In genomic region chr15:58576657-58577056, GRCh38 we compare ENCODE assay signal across 38 cellular contexts.
"Had no signal": no experiment of that assay in that cellular context is flagged by ENCODE, and none has a peak within 500 bp of the region (broad histone marks: within the 10 kb centered on the region; RNA-seq: fewer than 3 reads in every experiment).

No MANE protein-coding gene starts in this region.

- H3K4me3 Mint-ChIP-seq: activated CD4-positive, alpha-beta memory T cell treated with anti-CD3 and anti-CD28 coated beads, Interleukin-2, amount 10 ng/mL, durations not matched to agents 7 days and 5 days; activated CD4-positive, alpha-beta T cell treated with anti-CD3 and anti-CD28 coated beads for 36 hours; activated CD8-positive, alpha-beta memory T cell treated with anti-CD3 and anti-CD28 coated beads, Interleukin-2, amount 10 ng/mL, durations not matched to agents 7 days and 5 days; activated CD8-positive, alpha-beta T cell treated with anti-CD3 and anti-CD28 coated beads, Interleukin-2, amount 10 ng/mL, durations not matched to agents 7 days and 5 days; activated naive CD4-positive, alpha-beta T cell treated with anti-CD3 and anti-CD28 coated beads, Interleukin-2, amount 10 ng/mL, durations not matched to agents 7 days and 5 days; activated naive CD4-positive, alpha-beta T cell treated with anti-CD3 and anti-CD28 coated beads, Interleukin-2, amount 50 U/mL, for 24 hours; activated naive CD8-positive, alpha-beta T cell; activated naive CD8-positive, alpha-beta T cell treated with anti-CD3 and anti-CD28 coated beads, Interleukin-2, amount 10 ng/mL, durations not matched to agents 7 days and 5 days; activated naive CD8-positive, alpha-beta T cell treated with anti-CD3 and anti-CD28 coated beads, Interleukin-2, amount 50 U/mL, for 24 hours; activated T-cell treated with anti-CD3 and anti-CD28 coated beads, Interleukin-2, amount 50 U/mL, for 24 hours; brain; central memory CD8-positive, alpha-beta T cell; T-helper 1 cell treated with Interleukin-12 subunit alpha and Interleukin-12 subunit beta and Interleukin-4 antibody, amounts not matched to agents 30 μg/mL and 1 μg/mL, for 36 hours; T-helper 2 cell treated with Interferon-gamma antibody and Interleukin-4, amounts not matched to agents 5 μg/mL and 100 μg/mL, for 36 hours; WTC11 had no signal

- H3K36me3 ChIP-seq: ascending aorta, cardiac muscle cell, WERI-Rb-1 had no signal

- H3K36me3 Mint-ChIP-seq: activated naive CD4-positive, alpha-beta T cell treated with anti-CD3 and anti-CD28 coated beads, Interleukin-2, amount 10 ng/mL, durations not matched to agents 7 days and 5 days; activated naive CD4-positive, alpha-beta T cell treated with anti-CD3 and anti-CD28 coated beads, Interleukin-2, amount 50 U/mL, for 24 hours; activated naive CD8-positive, alpha-beta T cell; brain; WTC11 had no signal

- H3K4me3 ChIP-seq: ascending aorta, cardiac muscle cell had no signal

- H3K27ac Mint-ChIP-seq: activated CD4-positive, alpha-beta memory T cell treated with anti-CD3 and anti-CD28 coated beads, Interleukin-2, amount 10 ng/mL, durations not matched to agents 7 days and 5 days; activated CD4-positive, alpha-beta T cell treated with anti-CD3 and anti-CD28 coated beads for 36 hours; activated CD8-positive, alpha-beta memory T cell treated with anti-CD3 and anti-CD28 coated beads, Interleukin-2, amount 10 ng/mL, durations not matched to agents 7 days and 5 days; activated CD8-positive, alpha-beta T cell treated with anti-CD3 and anti-CD28 coated beads, Interleukin-2, amount 10 ng/mL, durations not matched to agents 7 days and 5 days; activated naive CD4-positive, alpha-beta T cell treated with anti-CD3 and anti-CD28 coated beads, Interleukin-2, amount 10 ng/mL, durations not matched to agents 7 days and 5 days; activated naive CD4-positive, alpha-beta T cell treated with anti-CD3 and anti-CD28 coated beads, Interleukin-2, amount 50 U/mL, for 24 hours; activated naive CD8-positive, alpha-beta T cell; activated naive CD8-positive, alpha-beta T cell treated with anti-CD3 and anti-CD28 coated beads, Interleukin-2, amount 10 ng/mL, durations not matched to agents 7 days and 5 days; activated naive CD8-positive, alpha-beta T cell treated with anti-CD3 and anti-CD28 coated beads, Interleukin-2, amount 50 U/mL, for 24 hours; activated T-cell treated with anti-CD3 and anti-CD28 coated beads, Interleukin-2, amount 50 U/mL, for 24 hours; activated T-helper 2 cell treated with anti-CD3 and anti-CD28 coated beads, Interferon-gamma antibody, Interleukin-2, Interleukin-4, amounts not matched to agents 10 μg/mL and 5 μg/mL and 100 μg/mL, durations not matched to agents 14 hours and 24 hours and 36 hours; brain; T-helper 1 cell treated with Interleukin-12 subunit alpha and Interleukin-12 subunit beta and Interleukin-4 antibody, amounts not matched to agents 30 μg/mL and 1 μg/mL, for 36 hours; T-helper 2 cell treated with Interferon-gamma antibody and Interleukin-4, amounts not matched to agents 5 μg/mL and 100 μg/mL, for 36 hours; WTC11 had no signal

- H3K9me3 Mint-ChIP-seq: activated CD4-positive, alpha-beta memory T cell treated with anti-CD3 and anti-CD28 coated beads, Interleukin-2, amount 10 ng/mL, durations not matched to agents 7 days and 5 days; activated naive CD4-positive, alpha-beta T cell treated with anti-CD3 and anti-CD28 coated beads, Interleukin-2, amount 10 ng/mL, durations not matched to agents 7 days and 5 days; activated naive CD4-positive, alpha-beta T cell treated with anti-CD3 and anti-CD28 coated beads, Interleukin-2, amount 50 U/mL, for 24 hours; activated naive CD8-positive, alpha-beta T cell treated with anti-CD3 and anti-CD28 coated beads, Interleukin-2, amount 10 ng/mL, durations not matched to agents 7 days and 5 days; activated naive CD8-positive, alpha-beta T cell treated with anti-CD3 and anti-CD28 coated beads, Interleukin-2, amount 50 U/mL, for 24 hours; activated T-cell treated with anti-CD3 and anti-CD28 coated beads, Interleukin-2, amount 50 U/mL, for 24 hours; activated T-helper 2 cell treated with anti-CD3 and anti-CD28 coated beads, Interferon-gamma antibody, Interleukin-2, Interleukin-4, amounts not matched to agents 10 μg/mL and 5 μg/mL and 100 μg/mL, durations not matched to agents 14 hours and 24 hours and 36 hours; central memory CD8-positive, alpha-beta T cell; WTC11 had no signal

- ATAC-seq: activated CD4-positive, alpha-beta T cell treated with anti-CD3 and anti-CD28 coated beads for 36 hours; activated CD4-positive, CD25-positive, alpha-beta regulatory T cell treated with anti-CD3 and anti-CD28 coated beads, Interleukin-2, amount 50 U/mL, for 24 hours; activated CD8-positive, alpha-beta memory T cell treated with anti-CD3 and anti-CD28 coated beads, Interleukin-2, amount 10 ng/mL, durations not matched to agents 7 days and 5 days; activated CD8-positive, alpha-beta T cell treated with anti-CD3 and anti-CD28 coated beads, Interleukin-2, amount 10 ng/mL, durations not matched to agents 7 days and 5 days; activated naive CD8-positive, alpha-beta T cell treated with anti-CD3 and anti-CD28 coated beads, Interleukin-2, amount 50 U/mL, for 24 hours; WTC11 had no signal

- H3K9me3 ChIP-seq: ascending aorta had no signal

- H3K27me3 Mint-ChIP-seq: activated CD4-positive, alpha-beta T cell treated with anti-CD3 and anti-CD28 coated beads for 36 hours; activated CD8-positive, alpha-beta memory T cell treated with anti-CD3 and anti-CD28 coated beads, Interleukin-2, amount 10 ng/mL, durations not matched to agents 7 days and 5 days; activated naive CD4-positive, alpha-beta T cell treated with anti-CD3 and anti-CD28 coated beads, Interleukin-2, amount 10 ng/mL, durations not matched to agents 7 days and 5 days; activated naive CD4-positive, alpha-beta T cell treated with anti-CD3 and anti-CD28 coated beads, Interleukin-2, amount 50 U/mL, for 24 hours; activated naive CD8-positive, alpha-beta T cell; activated naive CD8-positive, alpha-beta T cell treated with anti-CD3 and anti-CD28 coated beads, Interleukin-2, amount 10 ng/mL, durations not matched to agents 7 days and 5 days; activated naive CD8-positive, alpha-beta T cell treated with anti-CD3 and anti-CD28 coated beads, Interleukin-2, amount 50 U/mL, for 24 hours; activated T-cell treated with anti-CD3 and anti-CD28 coated beads, Interleukin-2, amount 50 U/mL, for 24 hours; central memory CD8-positive, alpha-beta T cell had no signal

- H3K27ac ChIP-seq: ascending aorta, cardiac muscle cell, WERI-Rb-1 had no signal

- FAIRE-seq: bronchial epithelial cell, TTC549 had no signal

- H3K4me1 ChIP-seq: ascending aorta had no signal

- DNase-seq: activated CD4-positive, alpha-beta memory T cell treated with anti-CD3 and anti-CD28 coated beads, Interleukin-2, amount 10 ng/mL, durations not matched to agents 7 days and 5 days; activated CD4-positive, alpha-beta T cell treated with anti-CD3 and anti-CD28 coated beads for 1 hour; activated CD4-positive, alpha-beta T cell treated with anti-CD3 and anti-CD28 coated beads for 36 hours; activated CD4-positive, alpha-beta T cell treated with anti-CD3 and anti-CD28 coated beads for 48 hours; activated CD4-positive, alpha-beta T cell treated with anti-CD3 and anti-CD28 coated beads, Interleukin-2, amount 50 U/mL, for 48 hours; activated CD4-positive, CD25-positive, alpha-beta regulatory T cell; activated CD8-positive, alpha-beta memory T cell treated with anti-CD3 and anti-CD28 coated beads for 24 hours; activated CD8-positive, alpha-beta memory T cell treated with anti-CD3 and anti-CD28 coated beads, Interleukin-2, amount 10 ng/mL, durations not matched to agents 7 days and 5 days; activated CD8-positive, alpha-beta memory T cell treated with anti-CD3 and anti-CD28 coated beads, Interleukin-2, amount 50 U/mL, for 48 hours; activated CD8-positive, alpha-beta T cell treated with anti-CD3 and anti-CD28 coated beads, Interleukin-2, amount 10 ng/mL, durations not matched to agents 7 days and 5 days; activated effector memory CD4-positive, alpha-beta T cell treated with Interleukin-2 at 50 U/mL for 16 hours; activated gamma-delta T cell; activated naive CD4-positive, alpha-beta T cell treated with anti-CD3 and anti-CD28 coated beads, Interleukin-2, amount 10 ng/mL, durations not matched to agents 7 days and 5 days; activated naive CD4-positive, alpha-beta T cell treated with Interleukin-2 at 50 U/mL for 16 hours; activated naive CD8-positive, alpha-beta T cell treated with anti-CD3 and anti-CD28 coated beads, Interleukin-2, amount 10 ng/mL, durations not matched to agents 7 days and 5 days; activated naive CD8-positive, alpha-beta T cell treated with anti-CD3 and anti-CD28 coated beads, Interleukin-2, amount 50 U/mL, for 24 hours; activated T-cell treated with anti-CD3 and anti-CD28 coated beads, Interleukin-2, amount 50 U/mL, for 24 hours; activated T-cell treated with anti-CD3 and anti-CD28 coated beads, Interleukin-2, amount 50 U/mL, for 48 hours; amygdala; anterior cingulate cortex; caudate nucleus; cerebellar nuclear complex; T-helper 2 cell; T-helper 9 cell; WERI-Rb-1 had no signal

- H3K4me1 Mint-ChIP-seq: activated CD4-positive, alpha-beta memory T cell treated with anti-CD3 and anti-CD28 coated beads, Interleukin-2, amount 10 ng/mL, durations not matched to agents 7 days and 5 days; brain; central memory CD8-positive, alpha-beta T cell; WTC11 had no signal
